11 cellular contexts compared by ENCODE assay signal in genomic region chr18:49025426-49025766, GRCh38.
"Had no signal": no experiment of that assay in that cellular context is flagged by ENCODE, and none has a peak within 500 bp of the region (broad histone marks: within the 10 kb centered on the region; RNA-seq: fewer than 3 reads in every experiment).

No MANE protein-coding gene starts in this region.

- H3K9me3 Mint-ChIP-seq: activated B cell treated with CpG ODN at 0.5 μM for 24 hours; activated naive CD4-positive, alpha-beta T cell treated with anti-CD3 and anti-CD28 coated beads, Interleukin-2, amount 50 U/mL, for 24 hours; stimulated activated naive CD8-positive, alpha-beta T cell treated with anti-CD3 and anti-CD28 coated beads, Interleukin-15, amount 100 ng/mL, for 72 hours; T-helper 1 cell treated with Interleukin-12 subunit alpha and Interleukin-12 subunit beta and Interleukin-4 antibody, amounts not matched to agents 30 μg/mL and 1 μg/mL, for 36 hours had no signal

- H3K4me3 Mint-ChIP-seq: activated B cell treated with CpG ODN at 0.5 μM for 24 hours; activated naive CD4-positive, alpha-beta T cell treated with anti-CD3 and anti-CD28 coated beads, Interleukin-2, amount 50 U/mL, for 24 hours; stimulated activated naive CD8-positive, alpha-beta T cell treated with anti-CD3 and anti-CD28 coated beads, Interleukin-15, amount 100 ng/mL, for 72 hours; T-helper 1 cell treated with Interleukin-12 subunit alpha and Interleukin-12 subunit beta and Interleukin-4 antibody, amounts not matched to agents 30 μg/mL and 1 μg/mL, for 36 hours had no signal

- H3K4me1 ChIP-seq: testis had no signal

- H3K27ac ChIP-seq: brain microvascular endothelial cell, hepatocyte, ovary, testis had no signal

- H3K36me3 ChIP-seq: brain microvascular endothelial cell, ovary had no signal

- H3K27me3 ChIP-seq: brain microvascular endothelial cell, hepatocyte, ovary, testis had no signal

- H3K27ac Mint-ChIP-seq: activated B cell treated with CpG ODN at 0.5 μM for 24 hours; activated naive CD4-positive, alpha-beta T cell treated with anti-CD3 and anti-CD28 coated beads, Interleukin-2, amount 50 U/mL, for 24 hours; stimulated activated naive CD8-positive, alpha-beta T cell treated with anti-CD3 and anti-CD28 coated beads, Interleukin-15, amount 100 ng/mL, for 72 hours; T-helper 1 cell treated with Interleukin-12 subunit alpha and Interleukin-12 subunit beta and Interleukin-4 antibody, amounts not matched to agents 30 μg/mL and 1 μg/mL, for 36 hours had no signal

- H3K9me3 ChIP-seq: ovary, testis had no signal

- H3K36me3 Mint-ChIP-seq: activated naive CD4-positive, alpha-beta T cell treated with anti-CD3 and anti-CD28 coated beads, Interleukin-2, amount 50 U/mL, for 24 hours had no signal

- H3K27me3 Mint-ChIP-seq: activated B cell treated with CpG ODN at 0.5 μM for 24 hours; activated naive CD4-positive, alpha-beta T cell treated with anti-CD3 and anti-CD28 coated beads, Interleukin-2, amount 50 U/mL, for 24 hours had no signal

- H3K4me1 Mint-ChIP-seq: activated naive CD4-positive, alpha-beta T cell treated with anti-CD3 and anti-CD28 coated beads, Interleukin-2, amount 50 U/mL, for 24 hours; stimulated activated naive CD8-positive, alpha-beta T cell treated with anti-CD3 and anti-CD28 coated beads, Interleukin-15, amount 100 ng/mL, for 72 hours had no signal

- H3K4me3 ChIP-seq: hepatocyte, ovary, testis had no signal

- DNase-seq: activated B cell treated with CpG ODN at 0.5 μM for 24 hours; brain microvascular endothelial cell; left ventricle myocardium superior; mesenchymal stem cell; stimulated activated CD4-positive, alpha-beta T cell treated with anti-CD3 and anti-CD28 coated beads, Interleukin-2, amount 100 ng/mL, for 48 hours; stimulated activated naive CD8-positive, alpha-beta T cell treated with anti-CD3 and anti-CD28 coated beads, Interleukin-15, amount 100 ng/mL, for 72 hours; testis had no signal
